Comparison of ENCODE assay signal across 1 cellular context in genomic region chrX:12080265-12080664, GRCh38.
A peak's percentile ranks its signal among the peaks of the same experiment; 100 is the strongest.
TF ChIP-seq lines count a peak whose summit lies in the region.

No MANE protein-coding gene starts in this region.

TF ChIP-seq in GM12878, 131 proteins besides CTCF, POLR2A, EP300 and RAD21:
- no peak for TF ChIP-seq RAD51 (IDR thresholded peaks at IDR 0.05)
- TF ChIP-seq POU2F2 (IDR thresholded peaks at IDR 0.05; ENCODE audit: borderline replicate concordance, low read depth, low read length): no peak
- no peak for TF ChIP-seq NR2C1 (IDR thresholded peaks at IDR 0.05)
- no peak for TF ChIP-seq CEBPB (IDR thresholded peaks at IDR 0.05; ENCODE audit: borderline replicate concordance in 1 of 2, low read depth in 2 of 2, low read length in 2 of 2)
- TF ChIP-seq MTA2 (IDR thresholded peaks at IDR 0.05; ENCODE audit: low read depth): no peak
- no peak for TF ChIP-seq ZNF274 (IDR thresholded peaks at IDR 0.05; ENCODE audit: insufficient read depth, insufficient read length)
- TF ChIP-seq SMC3 (IDR thresholded peaks at IDR 0.05; ENCODE audit: borderline replicate concordance, low read length): peak; percentile 52; the same call in 1 of the 2 replicates
- TF ChIP-seq ZNF687 (IDR thresholded peaks at IDR 0.05): no peak
- TF ChIP-seq TCF3 (IDR thresholded peaks at IDR 0.05; ENCODE audit: borderline replicate concordance, insufficient read depth, low read depth, low read length): no peak
